8 cellular contexts compared by ENCODE assay signal in the genomic region with DNA sequence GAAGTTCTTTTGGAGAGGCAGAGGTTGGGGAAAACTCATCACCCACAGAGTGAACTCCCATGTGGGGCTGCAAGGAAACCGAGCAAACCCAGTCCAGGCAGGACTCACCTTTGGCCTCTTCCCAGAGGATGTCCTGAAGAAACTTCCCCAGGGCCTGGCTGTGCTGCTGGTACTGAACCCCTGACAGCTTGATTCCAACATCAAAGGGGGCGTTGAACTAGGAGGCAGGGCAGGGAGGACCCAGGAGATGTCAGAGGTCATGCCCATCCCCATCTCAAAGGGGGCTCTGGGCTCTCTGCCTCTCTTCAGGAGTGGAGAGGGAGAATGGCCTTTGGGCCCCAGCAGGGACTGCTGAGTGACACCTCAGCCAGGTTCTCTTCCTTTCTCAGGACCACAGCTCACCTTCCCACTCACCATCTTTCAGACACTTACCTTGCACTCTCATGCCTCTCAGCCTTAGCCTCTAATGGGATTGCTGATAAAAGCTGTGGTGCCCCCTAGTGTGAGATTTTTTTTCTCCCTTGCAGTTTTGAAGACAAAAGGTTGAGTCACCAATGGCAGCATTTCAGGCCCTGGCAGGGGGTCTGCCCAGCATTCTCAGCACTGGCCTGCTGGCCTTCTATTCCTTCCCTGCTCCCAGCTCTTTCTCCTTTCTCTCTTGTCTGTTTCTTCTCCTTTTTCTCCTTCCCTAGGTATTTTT. TPM values are rescaled to one million over a fixed set of nuclear protein-coding genes. Genes with fewer than 3 reads are reported as not detected.
DNase-seq lines count a peak whose midpoint lies in the region; ATAC-seq lines count a peak whose summit lies in the region.

No MANE protein-coding gene starts in this region.

- peak; percentile 33 for ATAC-seq in activated CD4-positive, alpha-beta T cell treated with anti-CD3 and anti-CD28 coated beads for 36 hours
- ATAC-seq in naive B cell (ENCODE audit: low read depth in 2 of 2): peak; percentile 34 to 49

- H3K27me3 Mint-ChIP-seq in activated CD4-positive, alpha-beta T cell treated with anti-CD3 and anti-CD28 coated beads for 36 hours: no peaks in the 10 kb centered on the region
- no peaks in the 10 kb centered on the region for H3K27me3 Mint-ChIP-seq in naive B cell

- POLR2A ChIA-PET in activated CD4-positive, alpha-beta T cell treated with anti-CD3 and anti-CD28 coated beads for 36 hours (lab: Charles Lee): no interaction called here

- H3K36me3 Mint-ChIP-seq in activated CD4-positive, alpha-beta T cell treated with anti-CD3 and anti-CD28 coated beads for 36 hours (ENCODE audit: low read depth): peaks cover 40% of the 10 kb centered on the region
- no peaks in the 10 kb centered on the region for H3K36me3 Mint-ChIP-seq in naive B cell

- no peaks in the 10 kb centered on the region for H3K9me3 Mint-ChIP-seq in activated CD4-positive, alpha-beta T cell treated with anti-CD3 and anti-CD28 coated beads for 36 hours (ENCODE audit: low read depth)
- no peaks in the 10 kb centered on the region for H3K9me3 Mint-ChIP-seq in naive B cell

- peaks cover 48% of the 10 kb centered on the region for H3K4me1 Mint-ChIP-seq in activated CD4-positive, alpha-beta T cell treated with anti-CD3 and anti-CD28 coated beads for 36 hours
- peaks cover 14 to 27% (median 26%) of the 10 kb centered on the region in 3 donors for H3K4me1 Mint-ChIP-seq in naive B cell

- DNase-seq in activated CD4-positive, alpha-beta T cell treated with anti-CD3 and anti-CD28 coated beads for 36 hours: peak; percentile 53
- DNase-seq in activated CD4-positive, alpha-beta T cell treated with anti-CD3 and anti-CD28 coated beads for 1 hour: no peak
- DNase-seq in NCI-H2081 (lab: John Stamatoyannopoulos, UW) (peak; percentile 56 to 82), caudate nucleus (lab: John Stamatoyannopoulos, UW) (peak in 18 of 61 donors; percentile 10 to 81 (median 46)), naive B cell (peak; percentile 23), DMS 273 (lab: John Stamatoyannopoulos, UW; ENCODE audit: unreplicated experiment) (no peak)
- no peak for DNase-seq in activated CD4-positive, CD25-positive, alpha-beta regulatory T cell (lab: John Stamatoyannopoulos, UW)
- DNase-seq in activated CD8-positive, alpha-beta memory T cell treated with anti-CD3 and anti-CD28 coated beads, Interleukin-2, amount 50 U/mL, for 48 hours: no peak

- H3K27ac Mint-ChIP-seq in activated CD4-positive, alpha-beta T cell treated with anti-CD3 and anti-CD28 coated beads for 36 hours: peak overlapping the region; percentile 58
- H3K27ac Mint-ChIP-seq in naive B cell: peak overlapping the region in 5 of 6 donors; percentile 0 to 82 (median 19)

- H3K27ac ChIP-seq in caudate nucleus (ENCODE audit: low read depth, low read length): peak overlapping the region; percentile 71

- intact Hi-C loops in activated CD4-positive, alpha-beta T cell treated with anti-CD3 and anti-CD28 coated beads for 36 hours (cut with DNase I, micrococcal nuclease): no loop called here

- no peak overlapping the region for H3K4me3 Mint-ChIP-seq in activated CD4-positive, alpha-beta T cell treated with anti-CD3 and anti-CD28 coated beads for 36 hours
- no peak overlapping the region for H3K4me3 Mint-ChIP-seq in naive B cell

- CTCF ChIA-PET in activated CD4-positive, alpha-beta T cell treated with anti-CD3 and anti-CD28 coated beads for 36 hours (lab: Charles Lee): interaction anchor here (0.6 to 2.2 kb wide), 7 partner anchors 23 to 438 kb away, joined by 3 to 14 read pairs (median 3); a partner anchor contains a TSS

RNA-seq across cellular contexts. Expression of a gene that starts 6.0 kb away (rescaled TPM):
- under 1 TPM; 0.19 to 0.30 TPM for total RNA-seq in activated CD4-positive, alpha-beta T cell treated with anti-CD3 and anti-CD28 coated beads for 36 hours
- polyA plus RNA-seq in naive B cell (ENCODE audit: low read depth in 6 of 6): 1 to 10 TPM in 5 of 6 donors, not detected in 1; 1.8 to 4.9 (median 3.0) TPM

RNA-seq across cellular contexts. Expression of a gene that starts 34.2 kb away (rescaled TPM):
- 10 to 100 TPM; 89.9 to 92.0 TPM for total RNA-seq in activated CD4-positive, alpha-beta T cell treated with anti-CD3 and anti-CD28 coated beads for 36 hours
- polyA plus RNA-seq in naive B cell (ENCODE audit: low read depth in 6 of 6): 100 to 1,000 TPM; 102 to 147 (median 130) TPM

RNA-seq across cellular contexts. Expression of a gene that starts 38.5 kb away (rescaled TPM):
- 10 to 100 TPM; 40.0 to 40.2 TPM for total RNA-seq in activated CD4-positive, alpha-beta T cell treated with anti-CD3 and anti-CD28 coated beads for 36 hours
- polyA plus RNA-seq in naive B cell (ENCODE audit: low read depth in 6 of 6): 10 to 100 TPM in 2 of 6 donors, 1 to 10 TPM in 4; 5.5 to 12.4 (median 9.7) TPM

Comparison
In these comparisons a context has a peak if more than half of its experiments do, and no peak if none do; other contexts are left out.
1. DNase-seq: peak in activated CD4-positive, alpha-beta T cell treated with anti-CD3 and anti-CD28 coated beads for 36 hours (single experiment), NCI-H2081 (2 of 2) and naive B cell (single experiment); none in activated CD4-positive, alpha-beta T cell treated with anti-CD3 and anti-CD28 coated beads for 1 hour (single experiment), activated CD4-positive, CD25-positive, alpha-beta regulatory T cell (0 of 4), DMS 273 (single experiment) and activated CD8-positive, alpha-beta memory T cell treated with anti-CD3 and anti-CD28 coated beads, Interleukin-2, amount 50 U/mL, for 48 hours (single experiment).